ENCODE assay signal across 28 cellular contexts in the genomic region with DNA sequence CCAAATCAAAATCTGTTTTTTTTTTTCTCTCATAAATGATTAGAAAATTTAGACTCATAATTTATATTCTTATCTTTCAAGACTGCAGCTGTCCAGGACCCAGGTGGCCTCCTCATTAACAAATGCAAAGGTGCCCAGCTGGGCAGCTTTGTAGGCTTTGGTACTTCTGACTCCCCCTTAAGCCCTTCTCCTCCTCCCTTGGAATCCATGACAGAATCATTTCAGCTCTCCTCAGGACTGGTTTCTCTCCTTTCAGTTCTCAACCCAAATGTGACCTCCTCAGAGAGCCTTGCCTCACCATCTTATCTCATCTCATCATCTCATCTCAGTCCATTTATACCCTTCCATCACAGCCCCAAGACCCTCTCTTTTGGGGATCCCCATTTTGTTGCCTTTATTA.
"Had no signal": no experiment of that assay in that cellular context is flagged by ENCODE, and none has a peak within 500 bp of the region (broad histone marks: within the 10 kb centered on the region; RNA-seq: fewer than 3 reads in every experiment).

No MANE protein-coding gene starts in this region.

- H3K27ac ChIP-seq: left ventricle myocardium inferior, ovary, prostate gland, skin epidermis, stomach, testis, thyroid gland, transverse colon, upper lobe of left lung, vagina had no signal

- DNase-seq: hippocampal formation; islet precursor cell; left ventricle myocardium inferior; mesendoderm; naive B cell; natural killer cell; nephron progenitor cell; ovary; posterior cingulate gyrus; retina; right cardiac atrium; stimulated activated CD4-positive, alpha-beta T cell treated with anti-CD3 and anti-CD28 coated beads, Interleukin-12 subunit alpha, Interleukin-12 subunit beta, amount 100 ng/mL, for 4 hours; stimulated activated CD4-positive, alpha-beta T cell treated with anti-CD3 and anti-CD28 coated beads, Interleukin-15, amount 100 ng/mL, for 24 hours; stimulated activated CD4-positive, alpha-beta T cell treated with anti-CD3 and anti-CD28 coated beads, Interleukin-2, amount 100 ng/mL, for 24 hours; stimulated activated CD4-positive, alpha-beta T cell treated with anti-CD3 and anti-CD28 coated beads, Interleukin-4, amount 100 ng/mL, for 1 hour; stimulated activated naive B cell treated with anti-CD40 and anti-IgM and Interleukin-4, amounts not matched to agents 10 μg/mL and 1 μg/mL and 100 μg/mL, for 72 hours; stimulated activated naive CD8-positive, alpha-beta T cell treated with anti-CD3 and anti-CD28 coated beads, Interleukin-15, Interleukin-2, amounts not matched to agents 100 U/mL and 50 U/mL, for 24 hours; stomach; testis; thyroid gland; transverse colon; upper lobe of left lung had no signal

- H3K4me1 ChIP-seq: left ventricle myocardium inferior, prostate gland, stomach, testis, thyroid gland, transverse colon, upper lobe of left lung, vagina had no signal

- H3K27ac Mint-ChIP-seq: mesothelial cell of epicardium; naive B cell; natural killer cell; nephron progenitor cell; stimulated activated naive B cell treated with anti-CD40 and anti-IgM and Interleukin-4, amounts not matched to agents 10 μg/mL and 1 μg/mL and 100 μg/mL, for 72 hours had no signal

- H3K4me3 Mint-ChIP-seq: mesothelial cell of epicardium; naive B cell; natural killer cell; nephron progenitor cell; stimulated activated naive B cell treated with anti-CD40 and anti-IgM and Interleukin-4, amounts not matched to agents 10 μg/mL and 1 μg/mL and 100 μg/mL, for 72 hours had no signal

- H3K36me3 Mint-ChIP-seq: mesothelial cell of epicardium; naive B cell; natural killer cell; stimulated activated naive B cell treated with anti-CD40 and anti-IgM and Interleukin-4, amounts not matched to agents 10 μg/mL and 1 μg/mL and 100 μg/mL, for 72 hours had no signal

- H3K27me3 Mint-ChIP-seq: stimulated activated naive B cell treated with anti-CD40 and anti-IgM and Interleukin-4, amounts not matched to agents 10 μg/mL and 1 μg/mL and 100 μg/mL, for 72 hours had no signal

- H3K9me3 ChIP-seq: left ventricle myocardium inferior, ovary, prostate gland, stomach, testis, thyroid gland, transverse colon, upper lobe of left lung, vagina had no signal

- H3K4me1 Mint-ChIP-seq: mesothelial cell of epicardium; naive B cell; natural killer cell; nephron progenitor cell; stimulated activated naive B cell treated with anti-CD40 and anti-IgM and Interleukin-4, amounts not matched to agents 10 μg/mL and 1 μg/mL and 100 μg/mL, for 72 hours had no signal

- H3K9me3 Mint-ChIP-seq: nephron progenitor cell; stimulated activated naive B cell treated with anti-CD40 and anti-IgM and Interleukin-4, amounts not matched to agents 10 μg/mL and 1 μg/mL and 100 μg/mL, for 72 hours had no signal

- H3K27me3 ChIP-seq: ovary, stomach, testis, thyroid gland, transverse colon, upper lobe of left lung, vagina had no signal

- ATAC-seq: natural killer cell; right cardiac atrium; sciatic nerve; stimulated activated naive B cell treated with anti-CD40 and anti-IgM and Interleukin-4, amounts not matched to agents 10 μg/mL and 1 μg/mL and 100 μg/mL, for 72 hours; stimulated activated naive CD8-positive, alpha-beta T cell treated with anti-CD3 and anti-CD28 coated beads, Interleukin-15, Interleukin-2, amounts not matched to agents 100 U/mL and 50 U/mL, for 24 hours had no signal

- H3K4me3 ChIP-seq: left ventricle myocardium inferior, lung, ovary, prostate gland, skin epidermis, stomach, testis, thyroid gland, transverse colon, upper lobe of left lung, vagina had no signal

- H3K36me3 ChIP-seq: left ventricle myocardium inferior, ovary, prostate gland, stomach, thyroid gland, transverse colon, upper lobe of left lung, vagina had no signal
